14 cellular contexts compared by ENCODE assay signal in the genomic region with DNA sequence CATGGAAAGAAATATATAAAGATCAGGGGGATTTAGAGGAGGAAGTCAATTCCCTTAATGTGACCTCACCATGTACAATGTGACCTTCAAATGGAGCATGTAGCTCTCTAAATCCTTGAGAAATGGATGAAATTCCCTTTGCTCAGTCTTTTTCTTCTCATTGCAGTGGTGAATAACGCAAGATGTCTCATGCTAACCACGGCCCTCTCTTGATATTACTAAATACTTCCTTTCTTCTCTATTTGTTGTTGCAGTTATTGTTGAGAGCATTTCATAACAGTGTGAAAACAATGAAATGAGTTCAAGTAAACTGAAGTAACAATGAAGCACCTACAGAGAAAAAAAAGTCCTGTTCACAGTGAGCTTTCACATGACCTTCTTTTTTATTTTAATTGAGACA. TPM values are rescaled to one million over a fixed set of nuclear protein-coding genes. Genes with fewer than 3 reads are reported as not detected.
DNase-seq lines count a peak whose midpoint lies in the region; ATAC-seq, FAIRE-seq and TF ChIP-seq lines count a peak whose summit lies in the region.
"Had no signal": no experiment of that assay in that cellular context is flagged by ENCODE, and none has a peak within 500 bp of the region (broad histone marks: within the 10 kb centered on the region; RNA-seq: fewer than 3 reads in every experiment).

No MANE protein-coding gene starts in this region.

- 0 out of 2 replicates have a peak overlapping the region, but pooled peaks have one; percentile 56 for H3K9ac ChIP-seq in GM23248

- no peaks in the 10 kb centered on the region for H3K36me3 Mint-ChIP-seq in Caco-2 (ENCODE audit: insufficient read depth, unreplicated experiment)
- H3K36me3 Mint-ChIP-seq: mesothelial cell of epicardium had no signal

- no peaks in the 10 kb centered on the region for H3K36me3 ChIP-seq in GM23248 (ENCODE audit: low read depth)
- H3K36me3 ChIP-seq in Caco-2 (ENCODE audit: control insufficient read depth, insufficient read depth, low read length), result no peaks in the 10 kb centered on the region

- CTCF ChIA-PET in Caco-2 (lab: Charles Lee), result interaction anchor here (1.0 kb wide), 1 partner anchor 18 kb away, joined by 3 read pairs; no protein-coding TSS in a partner anchor

- WGBS in GM23248 (ENCODE audit: low coverage in 1 of 2, low lambda C conversion rate in 2 of 2, missing lambda C conversion rate in 2 of 2), 2 experiments, result 38 to 44% methylated on average over 2 of the region's 2 CpGs

- H3K4me1 ChIP-seq in GM23248 (ENCODE audit: insufficient read depth), result peaks cover 37% of the 10 kb centered on the region
- no peaks in the 10 kb centered on the region for H3K4me1 ChIP-seq in Caco-2

- no peaks in the 10 kb centered on the region for H3K79me2 ChIP-seq in GM23248 (ENCODE audit: insufficient read depth)

- 0 out of 2 replicates have a peak overlapping the region, but pooled peaks have one; percentile 8 for H2AFZ ChIP-seq in GM23248

- no peak for DNase-seq in GM12891 (ENCODE audit: insufficient read length, low spot score)
- peak; percentile 76 for DNase-seq in GM23248
- DNase-seq in MV-4-11 (lab: John Stamatoyannopoulos, UW), result peak; percentile 68
- DNase-seq in fibroblast of the aortic adventitia (ENCODE audit: low read depth), result peak; percentile 46
- no peak for DNase-seq in NCI-H524 treated with DMSO at 0.1 percent for 48 hours (lab: John Stamatoyannopoulos, UW)
- no peak for DNase-seq in Caco-2
- DNase-seq in NCI-H1048 (lab: John Stamatoyannopoulos, UW), result no peak
- no peak for DNase-seq in left ventricle myocardium superior
- DNase-seq: amygdala, DMS53 had no signal

- in situ Hi-C loops in GM23248 (cut with MboI), result no loop called here

- H3K4me3 Mint-ChIP-seq in Caco-2 (ENCODE audit: unreplicated experiment), result no peak overlapping the region
- H3K4me3 Mint-ChIP-seq: mesothelial cell of epicardium; stimulated activated naive CD8-positive, alpha-beta T cell treated with anti-CD3 and anti-CD28 coated beads, Interleukin-15, Interleukin-2, amounts not matched to agents 100 ng/mL and 50 ng/mL, for 24 hours had no signal

- H3K4me3 ChIP-seq in GM23248 (no peak overlapping the region), fibroblast of the aortic adventitia (ENCODE audit: low read depth, low read length) (no peak overlapping the region), Caco-2 (ENCODE audit: low read depth, low read length) (no peak overlapping the region)
- H3K4me3 ChIP-seq: skin epidermis had no signal

- peak overlapping the region; percentile 37 for H3K4me2 ChIP-seq in GM23248 (ENCODE audit: unreplicated experiment)

- no TSS peak for BruUV-seq in Caco-2 (replicated peaks; lab: Mats Ljungman, UMichigan)

- no peak overlapping the region for H3K27ac Mint-ChIP-seq in Caco-2 (ENCODE audit: unreplicated experiment)
- H3K27ac Mint-ChIP-seq: mesothelial cell of epicardium; stimulated activated naive CD8-positive, alpha-beta T cell treated with anti-CD3 and anti-CD28 coated beads, Interleukin-15, Interleukin-2, amounts not matched to agents 100 ng/mL and 50 ng/mL, for 24 hours had no signal

- TF ChIP-seq CTCF in fibroblast of the aortic adventitia (IDR thresholded peaks at IDR 0.05; ENCODE audit: insufficient read depth, low read length), result no peak
- TF ChIP-seq CTCF in Caco-2 (IDR thresholded peaks at IDR 0.05; ENCODE audit: insufficient read depth in 1 of 2, low read depth in 1 of 2, low read length in 1 of 2, severe bottlenecking in 1 of 2, unreplicated experiment in 1 of 2), result no peak

- H3K27me3 ChIP-seq in GM23248 (replicated peaks; ENCODE audit: insufficient read depth) (no peaks in the 10 kb centered on the region), Caco-2 (replicated peaks; ENCODE audit: control insufficient read depth, insufficient read depth, low read length) (no peaks in the 10 kb centered on the region)

- no peaks in the 10 kb centered on the region for H3K4me1 Mint-ChIP-seq in Caco-2 (ENCODE audit: low read depth, unreplicated experiment)

- ATAC-seq in left ventricle myocardium superior, result no peak

- peak overlapping the region; percentile 93 for H3K27ac ChIP-seq in GM23248

- no peaks in the 10 kb centered on the region for H3K27me3 Mint-ChIP-seq in Caco-2 (ENCODE audit: insufficient read depth, unreplicated experiment)
- H3K27me3 Mint-ChIP-seq: stimulated activated naive CD8-positive, alpha-beta T cell treated with anti-CD3 and anti-CD28 coated beads, Interleukin-15, Interleukin-2, amounts not matched to agents 100 ng/mL and 50 ng/mL, for 24 hours had no signal

- no peak for TF ChIP-seq POLR2A in GM12891 (IDR thresholded peaks at IDR 0.05; ENCODE audit: low read depth, low read length)

- POLR2A ChIA-PET in Caco-2 (lab: Charles Lee), result interaction anchor here (0.6 to 1.0 kb wide), 2 partner anchors 16 to 23 kb away, joined by 3 to 4 read pairs; no protein-coding TSS in a partner anchor

- no peaks in the 10 kb centered on the region for H3K9me3 Mint-ChIP-seq in Caco-2 (ENCODE audit: unreplicated experiment)
- H3K9me3 Mint-ChIP-seq: mesothelial cell of epicardium; stimulated activated naive CD8-positive, alpha-beta T cell treated with anti-CD3 and anti-CD28 coated beads, Interleukin-15, Interleukin-2, amounts not matched to agents 100 ng/mL and 50 ng/mL, for 24 hours had no signal

- no peaks in the 10 kb centered on the region for H4K20me1 ChIP-seq in GM23248 (ENCODE audit: insufficient read depth)

- intact Hi-C loops in Caco-2 (cut with micrococcal nuclease; ENCODE audit: unreplicated experiment) (no loop called here), left ventricle myocardium superior (cut with micrococcal nuclease) (no loop called here)

- no peak for FAIRE-seq in GM12891 (lab: Jason Lieb, UNC)
- FAIRE-seq: TTC549 had no signal

- peaks cover 36% of the 10 kb centered on the region for H3F3A ChIP-seq in GM23248 (ENCODE audit: insufficient read depth)

- H3K9me2 ChIP-seq in GM23248 (ENCODE audit: insufficient read depth), result 0 out of 2 replicates have a peak, but pooled peaks cover 2% of the 10 kb centered on the region

- H3K9me3 ChIP-seq in GM23248 (ENCODE audit: low read depth) (no peaks in the 10 kb centered on the region), Caco-2 (no peaks in the 10 kb centered on the region)

TF ChIP-seq in GM12891, 5 proteins besides CTCF, POLR2A, EP300 and RAD21:
- no peak for TF ChIP-seq TAF1 (IDR thresholded peaks at IDR 0.05; ENCODE audit: low read depth, low read length)
- TF ChIP-seq SPI1 (IDR thresholded peaks at IDR 0.05; ENCODE audit: low read depth, low read length), result peak; percentile 17; the same call in 1 of the 2 replicates
- TF ChIP-seq POU2F2 (IDR thresholded peaks at IDR 0.05; ENCODE audit: low read depth, low read length), result no peak

RNA-seq across cellular contexts. Expression of a gene that starts 55.6 kb away (rescaled TPM):
- 11.9 TPM for polyA plus RNA-seq in GM12891 (2012; ENCODE audit: low read depth, missing spikeins)
- total RNA-seq in GM23248 (2014; rRNA removed; shearing (Covaris generic)), result 41.6 and 45.2 TPM in 2 replicates
- polyA plus RNA-seq in GM23248 (2016; fragmentation: Nextera tagmentation; extraction: Ambion mirVana), result 39.1 and 40.3 TPM in 2 replicates
- total RNA-seq in fibroblast of the aortic adventitia (ENCODE audit: low replicate concordance) (7.0 and 29.7 TPM in 2 replicates), Caco-2 (2022) (31.3 and 32.3 TPM in 2 replicates), left ventricle myocardium superior (8.8 TPM)

Comparison
In these comparisons a context has a peak if more than half of its experiments do, and no peak if none do; other contexts are left out.
1. DNase-seq: peak in GM23248 (single experiment), MV-4-11 (single experiment) and fibroblast of the aortic adventitia (single experiment); none in GM12891 (single experiment), NCI-H524 treated with DMSO at 0.1 percent for 48 hours (single experiment), Caco-2 (0 of 2), NCI-H1048 (single experiment) and left ventricle myocardium superior (single experiment).